In the genomic region with DNA sequence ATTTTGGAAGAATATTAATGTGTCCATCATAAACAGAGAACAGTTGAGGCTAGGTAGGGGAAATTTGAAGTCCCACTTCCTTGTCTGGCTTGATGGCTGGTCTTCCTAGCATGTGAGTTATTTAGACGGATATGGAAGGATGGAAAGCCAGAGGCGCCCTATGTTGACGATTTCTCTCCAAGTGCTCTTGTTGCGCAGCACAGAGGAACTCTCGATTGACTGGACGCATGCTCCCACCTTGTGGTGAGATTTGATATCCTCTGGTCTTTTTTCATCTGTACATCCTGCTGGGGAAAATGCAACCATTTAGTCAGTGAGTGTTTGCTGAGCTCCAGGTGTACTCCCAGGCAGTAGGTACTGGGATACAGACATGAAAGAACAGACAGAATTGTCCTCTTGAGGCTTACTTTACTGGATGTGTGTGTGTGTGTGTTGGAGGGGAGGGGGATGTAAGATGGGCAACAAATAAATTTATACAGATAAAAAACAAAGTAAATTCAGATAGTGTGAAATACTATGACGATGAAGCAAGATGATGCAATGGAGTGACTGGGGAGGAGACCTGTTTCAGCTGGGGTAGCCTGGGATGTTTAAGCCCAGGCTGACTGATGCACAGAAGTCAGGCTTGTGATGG, we compare ENCODE assay signal across 9 cellular contexts.
DNase-seq lines count a peak whose midpoint lies in the region; ATAC-seq and TF ChIP-seq lines count a peak whose summit lies in the region.
"Had no signal": no experiment of that assay in that cellular context is flagged by ENCODE, and none has a peak within 500 bp of the region (broad histone marks: within the 10 kb centered on the region; RNA-seq: fewer than 3 reads in every experiment).

No MANE protein-coding gene starts in this region.

- TF ChIP-seq CTCF in HL-60 (IDR thresholded peaks at IDR 0.05; ENCODE audit: insufficient read depth, low read length) (no peak), glutamatergic neuron (IDR thresholded peaks at IDR 0.05; ENCODE audit: partially characterized antibody, unreplicated experiment) (peak; percentile 64), psoas muscle (IDR thresholded peaks at IDR 0.05) (peak; percentile 56)

- peaks cover 9% of the 10 kb centered on the region for H3K27me3 Mint-ChIP-seq in activated T-helper 2 cell treated with anti-CD3 and anti-CD28 coated beads, Interferon-gamma antibody, Interleukin-2, Interleukin-4, amounts not matched to agents 10 μg/mL and 5 μg/mL and 100 μg/mL, durations not matched to agents 14 hours and 24 hours and 36 hours (ENCODE audit: low read depth)
- peaks cover 3% of the 10 kb centered on the region for H3K27me3 Mint-ChIP-seq in glutamatergic neuron (ENCODE audit: unreplicated experiment)

- H3K27ac Mint-ChIP-seq in activated T-helper 2 cell treated with anti-CD3 and anti-CD28 coated beads, Interferon-gamma antibody, Interleukin-2, Interleukin-4, amounts not matched to agents 10 μg/mL and 5 μg/mL and 100 μg/mL, durations not matched to agents 14 hours and 24 hours and 36 hours = no peak overlapping the region
- no peak overlapping the region for H3K27ac Mint-ChIP-seq in glutamatergic neuron (ENCODE audit: unreplicated experiment)
- H3K27ac Mint-ChIP-seq: activated naive CD8-positive, alpha-beta T cell had no signal

- ATAC-seq in psoas muscle (peak; percentile 65 to 82 (median 72)), HG03457 (IDR thresholded peaks at IDR 0.05; ENCODE audit: unreplicated experiment) (no peak)

- H3K9me3 ChIP-seq in psoas muscle = no peaks in the 10 kb centered on the region

- intact Hi-C loops in activated T-helper 2 cell treated with anti-CD3 and anti-CD28 coated beads, Interferon-gamma antibody, Interleukin-2, Interleukin-4, amounts not matched to agents 10 μg/mL and 5 μg/mL and 100 μg/mL, durations not matched to agents 14 hours and 24 hours and 36 hours (cut with micrococcal nuclease) = loop anchor here (2.0 kb wide), 1 partner anchor 340 kb away; no protein-coding TSS in a partner anchor
- intact Hi-C loops in psoas muscle (cut with DNase I) = no loop called here

- H3K4me3 Mint-ChIP-seq in activated T-helper 2 cell treated with anti-CD3 and anti-CD28 coated beads, Interferon-gamma antibody, Interleukin-2, Interleukin-4, amounts not matched to agents 10 μg/mL and 5 μg/mL and 100 μg/mL, durations not matched to agents 14 hours and 24 hours and 36 hours (ENCODE audit: low read depth) = no peak overlapping the region
- no peak overlapping the region for H3K4me3 Mint-ChIP-seq in glutamatergic neuron (ENCODE audit: unreplicated experiment)
- H3K4me3 Mint-ChIP-seq: activated naive CD8-positive, alpha-beta T cell had no signal

- H3K9me3 Mint-ChIP-seq in activated T-helper 2 cell treated with anti-CD3 and anti-CD28 coated beads, Interferon-gamma antibody, Interleukin-2, Interleukin-4, amounts not matched to agents 10 μg/mL and 5 μg/mL and 100 μg/mL, durations not matched to agents 14 hours and 24 hours and 36 hours = no peaks in the 10 kb centered on the region
- H3K9me3 Mint-ChIP-seq in glutamatergic neuron (ENCODE audit: unreplicated experiment) = peaks cover 2% of the 10 kb centered on the region

- H3K36me3 Mint-ChIP-seq in activated T-helper 2 cell treated with anti-CD3 and anti-CD28 coated beads, Interferon-gamma antibody, Interleukin-2, Interleukin-4, amounts not matched to agents 10 μg/mL and 5 μg/mL and 100 μg/mL, durations not matched to agents 14 hours and 24 hours and 36 hours (ENCODE audit: low read depth) = no peaks in the 10 kb centered on the region
- peaks cover 4% of the 10 kb centered on the region for H3K36me3 Mint-ChIP-seq in glutamatergic neuron (ENCODE audit: unreplicated experiment)
- H3K36me3 Mint-ChIP-seq: activated naive CD8-positive, alpha-beta T cell had no signal

- H3K27me3 ChIP-seq in HL-60 (ENCODE audit: insufficient read depth, poor library complexity, severe bottlenecking) (no peaks in the 10 kb centered on the region), psoas muscle (ENCODE audit: insufficient read depth in 3 of 3, low read length in 2 of 3) (peaks cover 0 to 3% (median 0%) of the 10 kb centered on the region in 3 donors)

- no peaks in the 10 kb centered on the region for H3K4me1 Mint-ChIP-seq in activated T-helper 2 cell treated with anti-CD3 and anti-CD28 coated beads, Interferon-gamma antibody, Interleukin-2, Interleukin-4, amounts not matched to agents 10 μg/mL and 5 μg/mL and 100 μg/mL, durations not matched to agents 14 hours and 24 hours and 36 hours (ENCODE audit: low read depth)
- no peaks in the 10 kb centered on the region for H3K4me1 Mint-ChIP-seq in glutamatergic neuron (ENCODE audit: low read depth, unreplicated experiment)

- WGBS in psoas muscle, 3 donors = 11 to 13% (median 11%) methylated on average over 7 of the region's 7 CpGs

- DNase-seq in EL = peak; percentile 83
- peak; percentile 45 to 54 for DNase-seq in HL-60 (ENCODE audit: low read depth in 1 of 2, low spot score in 1 of 2)
- peak; percentile 83 for DNase-seq in NCI-H774 (lab: John Stamatoyannopoulos, UW)
- peak; percentile 28 for DNase-seq in activated T-helper 2 cell treated with anti-CD3 and anti-CD28 coated beads, Interferon-gamma antibody, Interleukin-2, Interleukin-4, amounts not matched to agents 10 μg/mL and 5 μg/mL and 100 μg/mL, durations not matched to agents 14 hours and 24 hours and 36 hours (ENCODE audit: low spot score)
- peak; percentile 57 for DNase-seq in glutamatergic neuron
- DNase-seq in psoas muscle = peak; percentile 50 to 60
- no peak for DNase-seq in cortex of kidney (lab: John Stamatoyannopoulos, UW)

- no peaks in the 10 kb centered on the region for H3K4me1 ChIP-seq in psoas muscle

- no peak overlapping the region for H3K4me3 ChIP-seq in HL-60 (replicated peaks; ENCODE audit: insufficient read depth, low read length)
- H3K4me3 ChIP-seq in psoas muscle = no peak overlapping the region

- no peak overlapping the region for H3K27ac ChIP-seq in HL-60 (replicated peaks)
- no peak overlapping the region for H3K27ac ChIP-seq in psoas muscle

- no peaks in the 10 kb centered on the region for H3K36me3 ChIP-seq in psoas muscle (ENCODE audit: insufficient read depth in 1 of 2, low read depth in 1 of 2)
